Comparison of ENCODE assay signal across 31 cellular contexts in the genomic region with DNA sequence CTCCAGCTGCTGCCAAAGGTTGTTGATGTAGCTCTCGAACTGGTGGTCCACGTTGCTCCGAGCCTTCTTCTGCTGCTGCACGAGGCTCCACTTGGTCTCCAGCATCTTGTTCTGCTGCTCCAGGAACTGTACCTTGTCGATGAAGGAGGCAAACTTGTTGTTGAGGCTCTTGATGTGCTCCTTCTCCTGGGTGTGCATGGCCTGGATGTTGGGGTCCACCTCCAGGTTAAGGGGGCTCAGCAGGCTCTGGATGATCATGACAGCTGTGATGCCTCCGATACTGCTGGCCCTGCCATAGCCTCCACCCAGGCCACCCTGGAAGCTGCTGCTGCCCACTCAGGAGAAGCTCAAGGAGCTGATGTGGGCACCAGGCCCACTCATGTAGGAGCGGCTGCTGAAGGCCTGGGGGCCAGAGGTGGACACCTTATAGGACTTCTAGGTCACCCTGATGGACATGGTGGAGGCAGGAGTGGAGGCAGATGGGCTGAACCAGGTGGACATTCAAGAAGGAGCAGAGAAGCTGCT. TPM values are rescaled to one million over a fixed set of nuclear protein-coding genes. Genes with fewer than 3 reads are reported as not detected.
"Had no signal": no experiment of that assay in that cellular context is flagged by ENCODE, and none has a peak within 500 bp of the region (broad histone marks: within the 10 kb centered on the region; RNA-seq: fewer than 3 reads in every experiment).

No MANE protein-coding gene starts in this region.

- H3K4me1 ChIP-seq: ascending aorta, breast epithelium, esophagus squamous epithelium, gastroesophageal sphincter had no signal

- DNase-seq: activated CD4-positive, alpha-beta memory T cell treated with anti-CD3 and anti-CD28 coated beads for 36 hours; activated CD4-positive, alpha-beta T cell treated with anti-CD3 and anti-CD28 coated beads for 36 hours; activated CD4-positive, alpha-beta T cell treated with anti-CD3 and anti-CD28 coated beads, Interleukin-2, amount 10 ng/mL, durations not matched to agents 24 days and 14 days; activated CD4-positive, CD25-positive, alpha-beta regulatory T cell; activated CD4-positive, CD25-positive, alpha-beta regulatory T cell treated with anti-CD3 and anti-CD28 coated beads, Interleukin-2, amount 50 U/mL, for 72 hours; activated CD8-positive, alpha-beta T cell treated with anti-CD3 and anti-CD28 coated beads, Interleukin-2, amount 10 ng/mL, durations not matched to agents 7 days and 5 days; activated effector memory CD4-positive, alpha-beta T cell treated with Interleukin-2 at 50 U/mL for 16 hours; activated gamma-delta T cell treated with Interleukin-2 at 50 U/mL for 16 hours; activated naive CD4-positive, alpha-beta T cell treated with anti-CD3 and anti-CD28 coated beads, Interleukin-2, amount 50 U/mL, for 16 hours; activated naive CD4-positive, alpha-beta T cell treated with Interleukin-2 at 50 U/mL for 16 hours; activated T-cell treated with anti-CD3 and anti-CD28 coated beads for 4 hours; activated T-cell treated with anti-CD3 and anti-CD28 coated beads, Interleukin-2, amount 50 U/mL, for 24 hours; activated T-cell treated with anti-CD3 and anti-CD28 coated beads, Interleukin-2, amount 50 U/mL, for 72 hours; amygdala; dorsolateral prefrontal cortex; effector memory CD4-positive, alpha-beta T cell; esophagus squamous epithelium; foreskin melanocyte; heart right ventricle; SW 1271; T-cell; T-helper 9 cell had no signal

- ATAC-seq: activated CD4-positive, alpha-beta T cell treated with anti-CD3 and anti-CD28 coated beads for 36 hours; activated CD8-positive, alpha-beta T cell treated with anti-CD3 and anti-CD28 coated beads, Interleukin-2, amount 10 ng/mL, durations not matched to agents 7 days and 5 days; activated T-cell treated with anti-CD3 and anti-CD28 coated beads, Interleukin-2, amount 50 U/mL, for 72 hours; gastroesophageal sphincter; heart right ventricle; T-cell had no signal

- H3K36me3 ChIP-seq: ascending aorta, breast epithelium, cardiac muscle cell, esophagus squamous epithelium, gastroesophageal sphincter, heart right ventricle had no signal

- H3K27me3 ChIP-seq: ascending aorta, breast epithelium, cardiac muscle cell, dorsolateral prefrontal cortex, gastroesophageal sphincter, heart right ventricle had no signal

- H3K9me3 ChIP-seq: ascending aorta, breast epithelium, esophagus squamous epithelium, gastroesophageal sphincter had no signal

- H3K27ac ChIP-seq: ascending aorta, breast epithelium, cardiac muscle cell, coronary artery, dorsolateral prefrontal cortex, epithelial cell of prostate, esophagus squamous epithelium, gastroesophageal sphincter, heart right ventricle had no signal

- H3K4me3 ChIP-seq: ascending aorta, breast epithelium, cardiac muscle cell, coronary artery, dorsolateral prefrontal cortex, esophagus squamous epithelium, gastroesophageal sphincter, heart right ventricle had no signal

RNA-seq across cellular contexts. Expression of a gene that starts 14.9 kb away (rescaled TPM):
- total RNA-seq: endothelial cell of umbilical vein, fibroblast of villous mesenchyme, glomerular endothelial cell had no signal
- polyA plus RNA-seq: endothelial cell of umbilical vein had no signal
